In genomic region chr21:25566645-25567044, GRCh38 we compare ENCODE assay signal across 17 cellular contexts. TPM values are rescaled to one million over a fixed set of nuclear protein-coding genes. Genes with fewer than 3 reads are reported as not detected.
DNase-seq lines count a peak whose midpoint lies in the region; ATAC-seq and TF ChIP-seq lines count a peak whose summit lies in the region.
"Had no signal": no experiment of that assay in that cellular context is flagged by ENCODE, and none has a peak within 500 bp of the region (broad histone marks: within the 10 kb centered on the region; RNA-seq: fewer than 3 reads in every experiment).

No MANE protein-coding gene starts in this region.

- peaks cover 87% of the 10 kb centered on the region for H3K36me3 Mint-ChIP-seq in activated T-cell treated with anti-CD3 and anti-CD28 coated beads, Interleukin-2, amount 50 U/mL, for 4 hours (ENCODE audit: insufficient read depth)
- peaks cover 72% of the 10 kb centered on the region for H3K36me3 Mint-ChIP-seq in activated CD4-positive, alpha-beta memory T cell treated with anti-CD3 and anti-CD28 coated beads, Interleukin-2, amount 10 ng/mL, durations not matched to agents 7 days and 5 days (ENCODE audit: low read depth)
- peaks cover 100% of the 10 kb centered on the region for H3K36me3 Mint-ChIP-seq in stimulated activated effector memory CD8-positive, alpha-beta T cell treated with anti-CD3 and anti-CD28 coated beads, Interleukin-12 subunit alpha, Interleukin-12 subunit beta, amount 100 ng/mL, for 72 hours

- TF ChIP-seq CTCF in GM12864 (IDR thresholded peaks at IDR 0.05; ENCODE audit: low read depth, low read length, missing control alignments) (no peak), GM10248 (IDR thresholded peaks at IDR 0.05; ENCODE audit: control extremely low read depth, extremely low read depth, low read depth, missing control alignments) (no peak)

- ATAC-seq in activated T-cell treated with anti-CD3 and anti-CD28 coated beads, Interleukin-2, amount 50 U/mL, for 4 hours, result no peak
- ATAC-seq in stimulated activated effector memory CD8-positive, alpha-beta T cell treated with anti-CD3 and anti-CD28 coated beads, Interleukin-12 subunit alpha, Interleukin-12 subunit beta, amount 100 ng/mL, for 72 hours, result no peak
- ATAC-seq in SK-N-SH treated with all-trans-retinoic acid at 6 μM for 48 hours, result no peak
- ATAC-seq: Right ventricle myocardium inferior had no signal

- no peaks in the 10 kb centered on the region for H3K9me3 Mint-ChIP-seq in activated T-cell treated with anti-CD3 and anti-CD28 coated beads, Interleukin-2, amount 50 U/mL, for 4 hours
- H3K9me3 Mint-ChIP-seq in activated CD4-positive, alpha-beta memory T cell treated with anti-CD3 and anti-CD28 coated beads, Interleukin-2, amount 10 ng/mL, durations not matched to agents 7 days and 5 days, result no peaks in the 10 kb centered on the region
- no peaks in the 10 kb centered on the region for H3K9me3 Mint-ChIP-seq in stimulated activated effector memory CD8-positive, alpha-beta T cell treated with anti-CD3 and anti-CD28 coated beads, Interleukin-12 subunit alpha, Interleukin-12 subunit beta, amount 100 ng/mL, for 72 hours

- peak overlapping the region; percentile 96 for H3K27ac Mint-ChIP-seq in activated CD4-positive, alpha-beta memory T cell treated with anti-CD3 and anti-CD28 coated beads, Interleukin-2, amount 10 ng/mL, durations not matched to agents 7 days and 5 days
- peak overlapping the region; percentile 98 for H3K27ac Mint-ChIP-seq in stimulated activated effector memory CD8-positive, alpha-beta T cell treated with anti-CD3 and anti-CD28 coated beads, Interleukin-12 subunit alpha, Interleukin-12 subunit beta, amount 100 ng/mL, for 72 hours

- no peaks in the 10 kb centered on the region for H3K27me3 Mint-ChIP-seq in activated T-cell treated with anti-CD3 and anti-CD28 coated beads, Interleukin-2, amount 50 U/mL, for 4 hours (ENCODE audit: low read depth)
- H3K27me3 Mint-ChIP-seq in activated CD4-positive, alpha-beta memory T cell treated with anti-CD3 and anti-CD28 coated beads, Interleukin-2, amount 10 ng/mL, durations not matched to agents 7 days and 5 days, result no peaks in the 10 kb centered on the region

- H3K4me1 Mint-ChIP-seq in activated T-cell treated with anti-CD3 and anti-CD28 coated beads, Interleukin-2, amount 50 U/mL, for 4 hours (ENCODE audit: low read depth), result peaks cover 44% of the 10 kb centered on the region
- peaks cover 81% of the 10 kb centered on the region for H3K4me1 Mint-ChIP-seq in activated CD4-positive, alpha-beta memory T cell treated with anti-CD3 and anti-CD28 coated beads, Interleukin-2, amount 10 ng/mL, durations not matched to agents 7 days and 5 days
- peaks cover 65% of the 10 kb centered on the region for H3K4me1 Mint-ChIP-seq in stimulated activated effector memory CD8-positive, alpha-beta T cell treated with anti-CD3 and anti-CD28 coated beads, Interleukin-12 subunit alpha, Interleukin-12 subunit beta, amount 100 ng/mL, for 72 hours

- DNase-seq in activated T-cell treated with anti-CD3 and anti-CD28 coated beads, Interleukin-2, amount 50 U/mL, for 4 hours, result no peak
- DNase-seq in activated T-cell treated with anti-CD3 and anti-CD28 coated beads for 4 hours (no peak), GM12864 (ENCODE audit: low read depth) (no peak), globus pallidus (ENCODE audit: low spot score) (no peak), GM10248 (ENCODE audit: extremely low spot score) (no peak)
- DNase-seq in activated CD4-positive, alpha-beta memory T cell treated with anti-CD3 and anti-CD28 coated beads, Interleukin-2, amount 10 ng/mL, durations not matched to agents 7 days and 5 days, result no peak
- no peak for DNase-seq in stimulated activated effector memory CD8-positive, alpha-beta T cell treated with anti-CD3 and anti-CD28 coated beads, Interleukin-12 subunit alpha, Interleukin-12 subunit beta, amount 100 ng/mL, for 72 hours (ENCODE audit: low spot score in 2 of 2)
- DNase-seq: activated naive CD4-positive, alpha-beta T cell treated with anti-CD3 and anti-CD28 coated beads, Interleukin-2, amount 50 U/mL, for 16 hours; effector CD4-positive, alpha-beta T cell; GDM1; KBM-7; NCI-H187 had no signal

- CTCF ChIA-PET in activated CD4-positive, alpha-beta memory T cell treated with anti-CD3 and anti-CD28 coated beads, Interleukin-2, amount 10 ng/mL, durations not matched to agents 7 days and 5 days (lab: Charles Lee), result interaction anchor here (1.0 kb wide), 2 partner anchors 143 to 145 kb away, joined by 3 to 5 read pairs; no protein-coding TSS in a partner anchor
- CTCF ChIA-PET in GM10248 (lab: Yijun Ruan, JAX), result interaction anchor here (0.6 to 2.4 kb wide), 5 partner anchors 9 to 175 kb away, joined by 3 to 7 read pairs (median 3); no protein-coding TSS in a partner anchor

- H3K4me3 Mint-ChIP-seq in activated T-cell treated with anti-CD3 and anti-CD28 coated beads, Interleukin-2, amount 50 U/mL, for 4 hours, result peak overlapping the region; percentile 99
- peak overlapping the region; percentile 15 for H3K4me3 Mint-ChIP-seq in activated CD4-positive, alpha-beta memory T cell treated with anti-CD3 and anti-CD28 coated beads, Interleukin-2, amount 10 ng/mL, durations not matched to agents 7 days and 5 days
- peak overlapping the region; percentile 83 for H3K4me3 Mint-ChIP-seq in stimulated activated effector memory CD8-positive, alpha-beta T cell treated with anti-CD3 and anti-CD28 coated beads, Interleukin-12 subunit alpha, Interleukin-12 subunit beta, amount 100 ng/mL, for 72 hours

- POLR2A ChIA-PET in activated CD4-positive, alpha-beta memory T cell treated with anti-CD3 and anti-CD28 coated beads, Interleukin-2, amount 10 ng/mL, durations not matched to agents 7 days and 5 days (lab: Charles Lee), result interaction anchor here (1.4 to 2.0 kb wide), 2 partner anchors 55 to 59 kb away, joined by 5 to 6 read pairs; no protein-coding TSS in a partner anchor
- POLR2A ChIA-PET in GM10248 (lab: Yijun Ruan, JAX), result no interaction called here

- peak overlapping the region; percentile 90 for H3K4me3 ChIP-seq in GM12864 (ENCODE audit: low read depth, low read length)
- H3K4me3 ChIP-seq: HAP-1, right atrium auricular region, vagina had no signal

TF ChIP-seq in SK-N-SH treated with all-trans-retinoic acid at 6 μM for 48 hours, 23 proteins besides CTCF, POLR2A, EP300 and RAD21:
- TF ChIP-seq RARB (CRISPR knock-in tag; IDR thresholded peaks at IDR 0.05), result no peak
- TF ChIP-seq, protein P1, sequence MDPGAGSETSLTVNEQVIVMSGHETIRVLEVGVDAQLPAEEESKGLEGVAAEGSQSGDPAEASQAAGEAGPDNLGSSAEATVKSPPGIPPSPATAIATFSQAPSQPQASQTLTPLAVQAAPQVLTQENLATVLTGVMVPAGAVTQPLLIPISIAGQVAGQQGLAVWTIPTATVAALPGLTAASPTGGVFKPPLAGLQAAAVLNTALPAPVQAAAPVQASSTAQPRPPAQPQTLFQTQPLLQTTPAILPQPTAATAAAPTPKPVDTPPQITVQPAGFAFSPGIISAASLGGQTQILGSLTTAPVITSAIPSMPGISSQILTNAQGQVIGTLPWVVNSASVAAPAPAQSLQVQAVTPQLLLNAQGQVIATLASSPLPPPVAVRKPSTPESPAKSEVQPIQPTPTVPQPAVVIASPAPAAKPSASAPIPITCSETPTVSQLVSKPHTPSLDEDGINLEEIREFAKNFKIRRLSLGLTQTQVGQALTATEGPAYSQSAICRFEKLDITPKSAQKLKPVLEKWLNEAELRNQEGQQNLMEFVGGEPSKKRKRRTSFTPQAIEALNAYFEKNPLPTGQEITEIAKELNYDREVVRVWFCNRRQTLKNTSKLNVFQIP (CRISPR knock-in tag; IDR thresholded peaks at IDR 0.05; ENCODE audit: borderline replicate concordance, low read depth), result no peak

RNA-seq across cellular contexts. Expression of gene MRPL39, which starts 40.6 kb away (rescaled TPM):
- total RNA-seq in activated T-cell treated with anti-CD3 and anti-CD28 coated beads, Interleukin-2, amount 50 U/mL, for 4 hours, result 10 to 100 TPM; 75.2 to 80.0 (median 75.6) TPM
- total RNA-seq in activated CD4-positive, alpha-beta memory T cell treated with anti-CD3 and anti-CD28 coated beads, Interleukin-2, amount 10 ng/mL, durations not matched to agents 7 days and 5 days, result 10 to 100 TPM; 36.5 to 37.8 TPM

Comparison
In these comparisons a context has a peak if more than half of its experiments do, and no peak if none do; other contexts are left out.
1. H3K4me3 Mint-ChIP-seq: peak in every context shown above with its lines; median percentile 99 in activated T-cell treated with anti-CD3 and anti-CD28 coated beads, Interleukin-2, amount 50 U/mL, for 4 hours; 83 in stimulated activated effector memory CD8-positive, alpha-beta T cell treated with anti-CD3 and anti-CD28 coated beads, Interleukin-12 subunit alpha, Interleukin-12 subunit beta, amount 100 ng/mL, for 72 hours; 15 in activated CD4-positive, alpha-beta memory T cell treated with anti-CD3 and anti-CD28 coated beads, Interleukin-2, amount 10 ng/mL, durations not matched to agents 7 days and 5 days.